8 cellular contexts compared by ENCODE assay signal in the genomic region with DNA sequence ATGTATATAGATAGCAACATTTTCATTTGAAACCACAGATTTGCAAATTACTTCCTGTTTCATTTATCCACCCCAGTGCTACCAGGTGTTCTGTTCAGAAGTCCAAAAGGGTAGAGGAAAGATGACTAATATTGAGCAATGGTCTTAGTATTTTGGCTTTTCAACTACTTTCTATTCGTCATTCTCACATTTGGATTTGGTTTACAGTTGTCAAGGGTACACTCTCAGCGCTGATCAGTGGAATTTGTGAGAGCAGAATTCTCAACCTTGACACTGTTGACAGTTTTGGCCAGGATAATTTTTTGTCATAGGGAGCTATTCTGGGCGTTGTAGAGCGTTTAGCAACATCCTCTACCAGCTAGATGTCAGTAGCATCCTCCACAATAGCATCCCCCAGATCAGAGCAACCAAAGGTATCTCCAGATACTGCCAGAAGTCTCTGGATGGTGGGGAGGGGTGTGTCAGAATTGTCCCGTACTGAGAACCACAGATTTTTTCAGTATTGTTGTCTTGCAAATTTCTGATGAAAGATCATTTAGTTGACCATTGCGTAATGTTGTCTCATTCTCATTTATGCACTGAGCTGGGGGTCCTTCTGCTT. TPM values are rescaled to one million over a fixed set of nuclear protein-coding genes. Genes with fewer than 3 reads are reported as not detected.
DNase-seq lines count a peak whose midpoint lies in the region; ATAC-seq, FAIRE-seq and TF ChIP-seq lines count a peak whose summit lies in the region.

No MANE protein-coding gene starts in this region.

- H3K36me3 Mint-ChIP-seq in activated CD4-positive, alpha-beta memory T cell treated with anti-CD3 and anti-CD28 coated beads for 36 hours = peaks cover 28% of the 10 kb centered on the region
- H3K36me3 Mint-ChIP-seq in endothelial cell (ENCODE audit: low read depth, unreplicated experiment) = peaks cover 7% of the 10 kb centered on the region

- peak; percentile 72 for ATAC-seq in HG03159 (IDR thresholded peaks at IDR 0.05; ENCODE audit: unreplicated experiment)

- no peaks in the 10 kb centered on the region for H3K9me3 Mint-ChIP-seq in activated CD4-positive, alpha-beta memory T cell treated with anti-CD3 and anti-CD28 coated beads for 36 hours
- H3K9me3 Mint-ChIP-seq in endothelial cell (ENCODE audit: unreplicated experiment) = no peaks in the 10 kb centered on the region

- CTCF ChIA-PET in activated CD4-positive, alpha-beta memory T cell treated with anti-CD3 and anti-CD28 coated beads for 36 hours (lab: Charles Lee) = interaction anchor here (0.8 to 2.1 kb wide), 5 partner anchors 11 to 313 kb away, joined by 3 to 16 read pairs (median 4); a partner anchor contains a TSS

- no peak overlapping the region for H3K4me3 ChIP-seq in AG09309 (ENCODE audit: control insufficient read depth, low read depth, low read length)

- peak overlapping the region; percentile 82 for H3K27ac Mint-ChIP-seq in activated CD4-positive, alpha-beta memory T cell treated with anti-CD3 and anti-CD28 coated beads for 36 hours
- H3K27ac Mint-ChIP-seq in endothelial cell (ENCODE audit: unreplicated experiment) = no peak overlapping the region

- intact Hi-C loops in activated CD4-positive, alpha-beta memory T cell treated with anti-CD3 and anti-CD28 coated beads for 36 hours (cut with micrococcal nuclease) = loop anchor here (1.0 to 2.0 kb wide), 2 partner anchors 33 to 34 kb away; a partner anchor contains a TSS

- H3K27me3 Mint-ChIP-seq in activated CD4-positive, alpha-beta memory T cell treated with anti-CD3 and anti-CD28 coated beads for 36 hours = no peaks in the 10 kb centered on the region
- peaks cover 6% of the 10 kb centered on the region for H3K27me3 Mint-ChIP-seq in endothelial cell (ENCODE audit: unreplicated experiment)

- POLR2A ChIA-PET in activated CD4-positive, alpha-beta memory T cell treated with anti-CD3 and anti-CD28 coated beads for 36 hours (lab: Charles Lee) = interaction anchor here (0.6 to 3.0 kb wide), 5 partner anchors 33 to 568 kb away, joined by 3 to 26 read pairs (median 4); a partner anchor contains a TSS

- H3K4me3 Mint-ChIP-seq in activated CD4-positive, alpha-beta memory T cell treated with anti-CD3 and anti-CD28 coated beads for 36 hours = peak overlapping the region; percentile 24
- no peak overlapping the region for H3K4me3 Mint-ChIP-seq in endothelial cell (ENCODE audit: unreplicated experiment)

- peak; percentile 8 for TF ChIP-seq CTCF in AG09309 (IDR thresholded peaks at IDR 0.05; ENCODE audit: control insufficient read depth, insufficient read depth, low read depth, low read length, missing control alignments)
- no peak for TF ChIP-seq CTCF in endothelial cell (IDR thresholded peaks at IDR 0.05; ENCODE audit: unreplicated experiment)

- H3K4me1 Mint-ChIP-seq in activated CD4-positive, alpha-beta memory T cell treated with anti-CD3 and anti-CD28 coated beads for 36 hours (ENCODE audit: low read depth) = peaks cover 43% of the 10 kb centered on the region
- H3K4me1 Mint-ChIP-seq in endothelial cell (ENCODE audit: unreplicated experiment) = peaks cover 13% of the 10 kb centered on the region

- peak; percentile 99 for FAIRE-seq in GM19239 (lab: Jason Lieb, UNC)

- peak; percentile 58 for DNase-seq in AG09309 (ENCODE audit: low read depth)
- DNase-seq in GM19239 (ENCODE audit: insufficient read length, low spot score) = peak; percentile 69
- DNase-seq in activated CD4-positive, alpha-beta memory T cell treated with anti-CD3 and anti-CD28 coated beads for 36 hours = peak; percentile 35
- peak; percentile 13 for DNase-seq in renal cortical epithelial cell (ENCODE audit: low read depth)
- no peak for DNase-seq in retina
- no peak for DNase-seq in endothelial cell (ENCODE audit: low spot score)
- DNase-seq in NCI-H2227 (lab: John Stamatoyannopoulos, UW; ENCODE audit: unreplicated experiment) = no peak

RNA-seq across cellular contexts. Expression of a gene that starts 4.2 kb away (rescaled TPM):
- 10 to 100 TPM; 58.4 to 61.5 TPM for total RNA-seq in activated CD4-positive, alpha-beta memory T cell treated with anti-CD3 and anti-CD28 coated beads for 36 hours
- total RNA-seq in renal cortical epithelial cell = 29.5 and 32.9 TPM in 2 replicates
- 36.4 TPM for total RNA-seq in endothelial cell (ENCODE audit: unreplicated experiment)

RNA-seq across cellular contexts. Expression of a gene that starts 33.4 kb away (rescaled TPM):
- 100 to 1,000 TPM; 154 to 162 TPM for total RNA-seq in activated CD4-positive, alpha-beta memory T cell treated with anti-CD3 and anti-CD28 coated beads for 36 hours
- total RNA-seq in renal cortical epithelial cell = 240 and 286 TPM in 2 replicates
- 149 TPM for total RNA-seq in endothelial cell (ENCODE audit: unreplicated experiment)

Comparison
In these comparisons a context has a peak if more than half of its experiments do, and no peak if none do; other contexts are left out.
1. DNase-seq: peak in AG09309 (single experiment), GM19239 (single experiment), activated CD4-positive, alpha-beta memory T cell treated with anti-CD3 and anti-CD28 coated beads for 36 hours (single experiment) and renal cortical epithelial cell (single experiment); none in retina (single experiment), endothelial cell (single experiment) and NCI-H2227 (single experiment).